8 cellular contexts compared by ENCODE assay signal in genomic region chr12:57127710-57128518, GRCh38. TPM values are rescaled to one million over a fixed set of nuclear protein-coding genes. Genes with fewer than 3 reads are reported as not detected.
DNase-seq lines count a peak whose midpoint lies in the region; ATAC-seq and TF ChIP-seq lines count a peak whose summit lies in the region.

TSS of gene LRP1 (plus strand) at chr12:57128483. CDS start at chr12:57128965, 482 bp downstream.

- peak within 1 kb of the TSS; percentile 95 for H3K4me2 ChIP-seq in neural cell (ENCODE audit: low read length)

- peak within 1 kb of the TSS; percentile 80 for H3K4me3 Mint-ChIP-seq in activated naive CD4-positive, alpha-beta T cell treated with anti-CD3 and anti-CD28 coated beads for 36 hours
- peak within 1 kb of the TSS; percentile 80 for H3K4me3 Mint-ChIP-seq in stimulated activated naive CD8-positive, alpha-beta T cell treated with anti-CD3 and anti-CD28 coated beads, Interleukin-15, Interleukin-2, amounts not matched to agents 100 ng/mL and 50 ng/mL, for 24 hours

- TF ChIP-seq RAD21 in neural cell (conservative IDR thresholded peaks at IDR 0.05) = no peak

- H2AFZ ChIP-seq in neural cell (ENCODE audit: low read depth, low read length) = peak within 1 kb of the TSS; percentile 97

- peak within 1 kb of the TSS; percentile 62 for H3K27ac ChIP-seq in RWPE2 (ENCODE audit: poor library complexity, severe bottlenecking)
- H3K27ac ChIP-seq in neural cell (ENCODE audit: low read length) = peak within 1 kb of the TSS; percentile 75

- H3K4me3 ChIP-seq in RWPE2 (ENCODE audit: severe bottlenecking) = peak within 1 kb of the TSS; percentile 82
- H3K4me3 ChIP-seq in neural cell (ENCODE audit: low read length) = peak within 1 kb of the TSS; percentile 99

- no peak within 1 kb of the TSS for H3K27ac Mint-ChIP-seq in activated naive CD4-positive, alpha-beta T cell treated with anti-CD3 and anti-CD28 coated beads for 36 hours
- no peak within 1 kb of the TSS for H3K27ac Mint-ChIP-seq in stimulated activated naive CD8-positive, alpha-beta T cell treated with anti-CD3 and anti-CD28 coated beads, Interleukin-15, Interleukin-2, amounts not matched to agents 100 ng/mL and 50 ng/mL, for 24 hours

- peaks cover 11% of the 10 kb centered on the region for H3K4me1 Mint-ChIP-seq in activated naive CD4-positive, alpha-beta T cell treated with anti-CD3 and anti-CD28 coated beads for 36 hours (ENCODE audit: low read depth)
- peaks cover 20% of the 10 kb centered on the region for H3K4me1 Mint-ChIP-seq in stimulated activated naive CD8-positive, alpha-beta T cell treated with anti-CD3 and anti-CD28 coated beads, Interleukin-15, Interleukin-2, amounts not matched to agents 100 ng/mL and 50 ng/mL, for 24 hours (ENCODE audit: low read depth)

- no peaks in the 10 kb centered on the region for H3K27me3 ChIP-seq in RWPE2 (ENCODE audit: insufficient read depth, poor library complexity, severe bottlenecking)
- no peaks in the 10 kb centered on the region for H3K27me3 ChIP-seq in neural cell (ENCODE audit: insufficient read depth, low read depth, low read length)

- no peaks in the 10 kb centered on the region for H3F3A ChIP-seq in neural cell (ENCODE audit: insufficient read depth, low read length, poor library complexity, severe bottlenecking)

- ATAC-seq in RWPE2 (ENCODE audit: low read depth) = peak; percentile 73
- ATAC-seq in GM21619 (IDR thresholded peaks at IDR 0.05; ENCODE audit: unreplicated experiment) = no peak

- H3K36me3 Mint-ChIP-seq in activated naive CD4-positive, alpha-beta T cell treated with anti-CD3 and anti-CD28 coated beads for 36 hours (ENCODE audit: low read depth) = no peaks in the 10 kb centered on the region
- H3K36me3 Mint-ChIP-seq in stimulated activated naive CD8-positive, alpha-beta T cell treated with anti-CD3 and anti-CD28 coated beads, Interleukin-15, Interleukin-2, amounts not matched to agents 100 ng/mL and 50 ng/mL, for 24 hours (ENCODE audit: low read depth) = no peaks in the 10 kb centered on the region

- H3K9ac ChIP-seq in neural cell (ENCODE audit: low read length) = peak within 1 kb of the TSS; percentile 96

- H3K9me2 ChIP-seq in neural cell (ENCODE audit: insufficient read depth, low read length) = no peaks in the 10 kb centered on the region

- H3K4me1 ChIP-seq in RWPE2 (ENCODE audit: insufficient read depth, poor library complexity, severe bottlenecking) = peaks cover 3% of the 10 kb centered on the region

- peaks cover 7% of the 10 kb centered on the region for H3K9me3 Mint-ChIP-seq in activated naive CD4-positive, alpha-beta T cell treated with anti-CD3 and anti-CD28 coated beads for 36 hours
- H3K9me3 Mint-ChIP-seq in stimulated activated naive CD8-positive, alpha-beta T cell treated with anti-CD3 and anti-CD28 coated beads, Interleukin-15, Interleukin-2, amounts not matched to agents 100 ng/mL and 50 ng/mL, for 24 hours = no peaks in the 10 kb centered on the region

- no peak for TF ChIP-seq EP300 in neural cell (conservative IDR thresholded peaks at IDR 0.05; ENCODE audit: poor library complexity, severe bottlenecking)

- H3K79me2 ChIP-seq in neural cell (replicated peaks; ENCODE audit: insufficient read depth, low read length) = peaks cover 39% of the 10 kb centered on the region

- peaks cover 13% of the 10 kb centered on the region for H4K20me1 ChIP-seq in neural cell (ENCODE audit: insufficient read depth)

- TF ChIP-seq CTCF in RWPE2 (IDR thresholded peaks at IDR 0.05; ENCODE audit: poor library complexity, severe bottlenecking) (no peak), neural cell (IDR thresholded peaks at IDR 0.05; ENCODE audit: poor library complexity, severe bottlenecking) (no peak)

- H3K36me3 ChIP-seq in RWPE2 (ENCODE audit: low read depth) = no peaks in the 10 kb centered on the region
- no peaks in the 10 kb centered on the region for H3K36me3 ChIP-seq in neural cell (ENCODE audit: insufficient read depth, low read length)

- no peaks in the 10 kb centered on the region for H3K27me3 Mint-ChIP-seq in activated naive CD4-positive, alpha-beta T cell treated with anti-CD3 and anti-CD28 coated beads for 36 hours (ENCODE audit: low read depth)
- H3K27me3 Mint-ChIP-seq in stimulated activated naive CD8-positive, alpha-beta T cell treated with anti-CD3 and anti-CD28 coated beads, Interleukin-15, Interleukin-2, amounts not matched to agents 100 ng/mL and 50 ng/mL, for 24 hours = peaks cover 19% of the 10 kb centered on the region

- H3K9me3 ChIP-seq in RWPE2 (ENCODE audit: severe bottlenecking) (no peaks in the 10 kb centered on the region), neural cell (ENCODE audit: low read length) (no peaks in the 10 kb centered on the region)

- intact Hi-C loops in activated naive CD4-positive, alpha-beta T cell treated with anti-CD3 and anti-CD28 coated beads for 36 hours (cut with micrococcal nuclease) = loop anchor here (1.0 kb wide), 3 partner anchors 39 to 371 kb away; no protein-coding TSS in a partner anchor

- DNase-seq in DMS 273 (lab: John Stamatoyannopoulos, UW; ENCODE audit: unreplicated experiment) (peak; percentile 84), HuH-7 (ENCODE audit: low spot score) (peak; percentile 89), RWPE2 (ENCODE audit: low spot score) (peak; percentile 83), foreskin melanocyte (peak; percentile 62)
- DNase-seq in activated naive CD4-positive, alpha-beta T cell treated with anti-CD3 and anti-CD28 coated beads for 36 hours = peak; percentile 75

- CTCF ChIA-PET in activated naive CD4-positive, alpha-beta T cell treated with anti-CD3 and anti-CD28 coated beads for 36 hours (lab: Charles Lee) = interaction anchor here (0.6 to 14.5 kb wide), 7 partner anchors 17 to 127 kb away, joined by 3 to 252 read pairs (median 3); partner anchors contain the start of gene STAT6

TF ChIP-seq in neural cell, 6 proteins besides CTCF, POLR2A, EP300 and RAD21:
- TF ChIP-seq MXI1 (conservative IDR thresholded peaks at IDR 0.05; ENCODE audit: poor library complexity, severe bottlenecking) (no peak), TAF1 (IDR thresholded peaks at IDR 0.05; ENCODE audit: low read depth) (peak; percentile 73), POLR2AphosphoS5 (IDR thresholded peaks at IDR 0.05) (peak; percentile 81), EZH2 (IDR thresholded peaks at IDR 0.05; ENCODE audit: borderline replicate concordance, insufficient read depth, low read length, poor library complexity, severe bottlenecking) (no peak)

RNA-seq across cellular contexts. Expression of gene LRP1, which starts in this region (rescaled TPM):
- 1 to 10 TPM; 1.0 to 1.5 TPM for total RNA-seq in activated naive CD4-positive, alpha-beta T cell treated with anti-CD3 and anti-CD28 coated beads for 36 hours
- polyA plus RNA-seq in neural cell = 18.2 and 27.7 TPM in 2 replicates
- polyA minus RNA-seq in neural cell = 93.7 and 106 TPM in 2 replicates
